20 cellular contexts compared by ENCODE assay signal in genomic region chr7:64182036-64182790, GRCh38. TPM values are rescaled to one million over a fixed set of nuclear protein-coding genes. Genes with fewer than 3 reads are reported as not detected.
DNase-seq lines count a peak whose midpoint lies in the region; ATAC-seq, FAIRE-seq and TF ChIP-seq lines count a peak whose summit lies in the region.
"Had no signal": no experiment of that assay in that cellular context is flagged by ENCODE, and none has a peak within 500 bp of the region (broad histone marks: within the 10 kb centered on the region; RNA-seq: fewer than 3 reads in every experiment).

No MANE protein-coding gene starts in this region.

- no peak for TF ChIP-seq POLR2A in right lobe of liver (IDR thresholded peaks at IDR 0.05)

- intact Hi-C loops in kidney (cut with DNase I), result loop anchor here (5.0 kb wide), 1 partner anchor 435 kb away; no protein-coding TSS in a partner anchor
- intact Hi-C loops in upper lobe of right lung (cut with DNase I), result loop anchor here (5.0 kb wide), 1 partner anchor 435 kb away; no protein-coding TSS in a partner anchor
- intact Hi-C loops in right lobe of liver (cut with DNase I), result loop anchor here (5.0 kb wide), 1 partner anchor 435 kb away; no protein-coding TSS in a partner anchor

- H3K27ac ChIP-seq in kidney (ENCODE audit: low read depth in 2 of 2, low read length in 2 of 2), result no peak overlapping the region
- no peak overlapping the region for H3K27ac ChIP-seq in upper lobe of right lung
- H3K27ac ChIP-seq in right lobe of liver, result no peak overlapping the region
- H3K27ac ChIP-seq: 22Rv1, A549, BLaER1 had no signal

- TF ChIP-seq CTCF in kidney (IDR thresholded peaks at IDR 0.05; ENCODE audit: borderline replicate concordance, extremely low read depth, insufficient read depth) (no peak), upper lobe of right lung (IDR thresholded peaks at IDR 0.05) (no peak), right lobe of liver (IDR thresholded peaks at IDR 0.05) (no peak)

- peak; percentile 6 for ATAC-seq in upper lobe of right lung
- no peak for ATAC-seq in HG03159 (IDR thresholded peaks at IDR 0.05; ENCODE audit: unreplicated experiment)
- ATAC-seq in right lobe of liver, result no peak
- ATAC-seq: A549, GM12878 had no signal

- H3K36me3 ChIP-seq in kidney (ENCODE audit: control insufficient read depth in 1 of 2, insufficient read depth in 2 of 2, low read length in 2 of 2) (no peaks in the 10 kb centered on the region), upper lobe of right lung (no peaks in the 10 kb centered on the region), right lobe of liver (no peaks in the 10 kb centered on the region)
- H3K36me3 ChIP-seq: BLaER1 had no signal

- WGBS in right lobe of liver (ENCODE audit: insufficient coverage, low coverage, low lambda C conversion rate, missing lambda C conversion rate), result 43% methylated on average over 14 of the region's 66 CpGs

- no peak for FAIRE-seq in kidney (lab: Jason Lieb, UNC)
- FAIRE-seq: A549, GM12878, GM19239, H1 had no signal

- H3K9me3 ChIP-seq in kidney (ENCODE audit: control insufficient read depth in 1 of 2, low read length in 2 of 2) (peaks cover 0 to 2% of the 10 kb centered on the region in 2 donors), upper lobe of right lung (no peaks in the 10 kb centered on the region), right lobe of liver (no peaks in the 10 kb centered on the region)

- H3K4me3 ChIP-seq in kidney (ENCODE audit: low read length in 2 of 2) (no peak overlapping the region), upper lobe of right lung (no peak overlapping the region), right lobe of liver (no peak overlapping the region)
- H3K4me3 ChIP-seq: A549, BLaER1, GM12878 had no signal

- H3K4me1 ChIP-seq in kidney (ENCODE audit: control insufficient read depth in 1 of 2, insufficient read depth in 1 of 2, low read depth in 1 of 2, low read length in 2 of 2) (no peaks in the 10 kb centered on the region), upper lobe of right lung (no peaks in the 10 kb centered on the region), right lobe of liver (no peaks in the 10 kb centered on the region)
- H3K4me1 ChIP-seq: A549, BLaER1 had no signal

- no peak overlapping the region for H3K9ac ChIP-seq in kidney (ENCODE audit: low read length in 2 of 2)
- H3K9ac ChIP-seq: BLaER1 had no signal

- DNase-seq in activated gamma-delta T cell (lab: John Stamatoyannopoulos, UW) (peak; percentile 10), activated gamma-delta T cell treated with Interleukin-2 at 50 U/mL for 16 hours (no peak), D341Med (ENCODE audit: low spot score) (peak; percentile 20), kidney (peak; percentile 73), upper lobe of right lung (no peak), right lobe of liver (no peak)
- DNase-seq: DND-41, EL, H9 had no signal

- H3K27me3 ChIP-seq in upper lobe of right lung (peaks cover 17% of the 10 kb centered on the region), right lobe of liver (no peaks in the 10 kb centered on the region)
- H3K27me3 ChIP-seq: BLaER1 had no signal

RNA-seq across cellular contexts. Expression of gene ZNF735, which starts 24.8 kb away (rescaled TPM):
- total RNA-seq in kidney (not detected), upper lobe of right lung (not detected), right lobe of liver (not detected)
- not detected for polyA plus RNA-seq in kidney (ENCODE audit: insufficient read depth, low read depth, low replicate concordance)
- total RNA-seq: CD4-positive, alpha-beta memory T cell; G401; GM12878; H1; H9; HT-29 had no signal
- polyA plus RNA-seq: A549; CD14-positive monocyte; CD4-positive, alpha-beta memory T cell; GM12878; H1 had no signal

RNA-seq across cellular contexts. Expression of gene ZNF679, which starts 46.1 kb away (rescaled TPM):
- total RNA-seq in kidney, result not detected
- not detected for polyA plus RNA-seq in kidney (ENCODE audit: insufficient read depth, low read depth, low replicate concordance)
- total RNA-seq in upper lobe of right lung, result not detected
- not detected for total RNA-seq in right lobe of liver
- total RNA-seq: CD4-positive, alpha-beta memory T cell; G401; GM12878; H1; H9; HT-29 had no signal
- polyA plus RNA-seq: A549; CD14-positive monocyte; CD4-positive, alpha-beta memory T cell; GM12878; H1 had no signal

Comparison
In these comparisons a context has a peak if more than half of its experiments do, and no peak if none do; other contexts are left out.
1. DNase-seq: peak in activated gamma-delta T cell (single experiment), D341Med (single experiment) and kidney (single experiment); none in activated gamma-delta T cell treated with Interleukin-2 at 50 U/mL for 16 hours (single experiment), upper lobe of right lung (single experiment) and right lobe of liver (0 of 3).